8 cellular contexts compared by ENCODE assay signal in genomic region chr1:246784621-246785535, GRCh38.
A peak's percentile ranks its signal among the peaks of the same experiment; 100 is the strongest.
DNase-seq lines count a peak whose midpoint lies in the region; ATAC-seq and TF ChIP-seq lines count a peak whose summit lies in the region.

No MANE protein-coding gene starts in this region.

- intact Hi-C loops in CD14-positive monocyte (cut with micrococcal nuclease): no loop called here
- intact Hi-C loops in left cardiac atrium (cut with DNase I): no loop called here

- no peaks in the 10 kb centered on the region for H3K4me1 ChIP-seq in RWPE2 (ENCODE audit: insufficient read depth, poor library complexity, severe bottlenecking)

- no peaks in the 10 kb centered on the region for H3K9me3 ChIP-seq in RWPE2 (ENCODE audit: severe bottlenecking)

- no peak overlapping the region for H3K4me3 ChIP-seq in RWPE2 (ENCODE audit: severe bottlenecking)

- H3K9me3 Mint-ChIP-seq in CD14-positive monocyte: peaks cover 2 to 12% (median 8%) of the 10 kb centered on the region in 7 donors

- H3K27me3 Mint-ChIP-seq in CD14-positive monocyte (ENCODE audit: low read depth in 3 of 3): peaks cover 3 to 7% (median 6%) of the 10 kb centered on the region in 3 donors

- ATAC-seq in GM21367 (IDR thresholded peaks at IDR 0.05; ENCODE audit: unreplicated experiment) (peak; percentile 50), RWPE2 (ENCODE audit: low read depth) (0 out of 3 replicates have a peak, but pooled peaks have one; percentile 21), left cardiac atrium (peak in 1 of 2 donors; percentile 25), HG03469 (IDR thresholded peaks at IDR 0.05; ENCODE audit: unreplicated experiment) (no peak), HG03196 (IDR thresholded peaks at IDR 0.05; ENCODE audit: unreplicated experiment) (no peak)

- TF ChIP-seq CTCF in CD14-positive monocyte (IDR thresholded peaks at IDR 0.05) (no peak), RWPE2 (IDR thresholded peaks at IDR 0.05; ENCODE audit: poor library complexity, severe bottlenecking) (no peak)

- H3K27ac ChIP-seq in RWPE2 (ENCODE audit: poor library complexity, severe bottlenecking): no peak overlapping the region

- peak overlapping the region in 3 of 7 donors; percentile 18 to 40 (median 30) for H3K27ac Mint-ChIP-seq in CD14-positive monocyte

- DNase-seq in CD14-positive monocyte (ENCODE audit: low spot score): no peak
- no peak for DNase-seq in RWPE2 (ENCODE audit: low spot score)
- peak; percentile 42 for DNase-seq in left cardiac atrium
- no peak for DNase-seq in GOT3 (lab: John Stamatoyannopoulos, UW)
- no peak for DNase-seq in NCI-H226

- H3K36me3 Mint-ChIP-seq in CD14-positive monocyte: peaks cover 4 to 16% of the 10 kb centered on the region in 2 donors

- H3K4me3 Mint-ChIP-seq in CD14-positive monocyte: peak overlapping the region; percentile 77 to 87

- H3K4me1 Mint-ChIP-seq in CD14-positive monocyte: peaks cover 45% of the 10 kb centered on the region

- no peaks in the 10 kb centered on the region for H3K27me3 ChIP-seq in RWPE2 (ENCODE audit: insufficient read depth, poor library complexity, severe bottlenecking)

- H3K36me3 ChIP-seq in RWPE2 (ENCODE audit: low read depth): no peaks in the 10 kb centered on the region

Comparison
In these comparisons a context has a peak if more than half of its experiments do, and no peak if none do; other contexts are left out.
1. ATAC-seq: peak in GM21367 (single experiment) and RWPE2 (single experiment); none in HG03469 (single experiment) and HG03196 (single experiment).